Comparison of ENCODE assay signal across 15 cellular contexts in the genomic region with DNA sequence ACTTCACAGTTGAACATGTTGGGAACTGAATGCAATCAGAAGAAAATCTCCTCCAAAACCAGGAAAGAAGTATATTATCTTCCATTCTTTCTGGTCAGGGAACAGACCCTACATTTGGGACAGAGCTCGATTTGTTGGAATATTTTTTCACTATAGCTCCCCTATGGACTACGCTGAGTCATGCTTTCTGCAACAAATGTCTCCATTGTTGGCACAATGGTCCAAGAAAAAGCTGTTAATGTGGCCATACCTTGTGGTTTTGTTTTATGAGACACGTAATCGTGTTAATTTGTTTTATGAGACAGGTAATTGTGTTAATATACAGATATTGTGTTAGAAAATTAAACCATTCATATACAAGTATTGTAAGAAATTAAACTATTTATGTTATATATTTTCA.
DNase-seq lines count a peak whose midpoint lies in the region; ATAC-seq, FAIRE-seq and TF ChIP-seq lines count a peak whose summit lies in the region.
"Had no signal": no experiment of that assay in that cellular context is flagged by ENCODE, and none has a peak within 500 bp of the region (broad histone marks: within the 10 kb centered on the region; RNA-seq: fewer than 3 reads in every experiment).

No MANE protein-coding gene starts in this region.

- H3K27me3 Mint-ChIP-seq in CD8-positive, alpha-beta T cell (ENCODE audit: low read depth): no peaks in the 10 kb centered on the region
- H3K27me3 Mint-ChIP-seq: CD4-positive, alpha-beta memory T cell had no signal

- peaks cover 13% of the 10 kb centered on the region for H3K36me3 Mint-ChIP-seq in CD8-positive, alpha-beta T cell

- no peak for TF ChIP-seq POLR2A in Peyer's patch (IDR thresholded peaks at IDR 0.05)

- H3K4me1 Mint-ChIP-seq in CD8-positive, alpha-beta T cell (ENCODE audit: low read depth): peaks cover 40% of the 10 kb centered on the region

- TF ChIP-seq CTCF in kidney (IDR thresholded peaks at IDR 0.05; ENCODE audit: borderline replicate concordance, extremely low read depth, insufficient read depth) (no peak), Peyer's patch (IDR thresholded peaks at IDR 0.05) (no peak)
- no peak for TF ChIP-seq CTCF in CD8-positive, alpha-beta T cell (IDR thresholded peaks at IDR 0.05)

- ATAC-seq in CD8-positive, alpha-beta T cell: no peak
- ATAC-seq: HCT116 had no signal

- POLR2A ChIA-PET in CD8-positive, alpha-beta T cell (lab: Charles Lee): interaction anchor here (0.8 kb wide), 1 partner anchor 493 kb away, joined by 3 read pairs; no protein-coding TSS in a partner anchor

- DNase-seq in COLO829 (ENCODE audit: low spot score): peak; percentile 24
- DNase-seq in LoVo (ENCODE audit: low spot score): peak; percentile 37
- peak; percentile 44 for DNase-seq in dermis blood vessel endothelial cell
- DNase-seq in kidney: no peak
- no peak for DNase-seq in activated naive CD4-positive, alpha-beta T cell treated with Interleukin-2 at 50 U/mL for 16 hours
- no peak for DNase-seq in CD8-positive, alpha-beta T cell
- DNase-seq in Peyer's patch: no peak
- DNase-seq: BE2C; Caco-2; CD4-positive, alpha-beta memory T cell; DND-41; GDM1 had no signal

- FAIRE-seq in kidney (lab: Jason Lieb, UNC): peak; percentile 47
- FAIRE-seq: A204.1 had no signal

- H3K9me3 Mint-ChIP-seq in CD8-positive, alpha-beta T cell: peaks cover 15% of the 10 kb centered on the region

- no peaks in the 10 kb centered on the region for H3K27me3 ChIP-seq in CD8-positive, alpha-beta T cell (ENCODE audit: insufficient read depth, low read length)
- H3K27me3 ChIP-seq in Peyer's patch: no peaks in the 10 kb centered on the region
- H3K27me3 ChIP-seq: BE2C had no signal

- H3K4me1 ChIP-seq in kidney (ENCODE audit: control insufficient read depth in 1 of 2, insufficient read depth in 1 of 2, low read depth in 1 of 2, low read length in 2 of 2) (no peaks in the 10 kb centered on the region), Peyer's patch (no peaks in the 10 kb centered on the region)
- H3K4me1 ChIP-seq in CD8-positive, alpha-beta T cell (ENCODE audit: insufficient read depth, low read length): peaks cover 20% of the 10 kb centered on the region
- H3K4me1 ChIP-seq: BE2C had no signal

- H3K9me3 ChIP-seq in kidney (ENCODE audit: control insufficient read depth in 1 of 2, low read length in 2 of 2) (peaks cover 0 to 7% of the 10 kb centered on the region in 2 donors), Peyer's patch (no peaks in the 10 kb centered on the region)
- no peaks in the 10 kb centered on the region for H3K9me3 ChIP-seq in CD8-positive, alpha-beta T cell (ENCODE audit: low read length)
- H3K9me3 ChIP-seq: BE2C, Caco-2 had no signal

- no peak overlapping the region for H3K27ac Mint-ChIP-seq in CD8-positive, alpha-beta T cell

- CTCF ChIA-PET in CD8-positive, alpha-beta T cell (lab: Charles Lee): interaction anchor here (0.6 to 2.0 kb wide), 2 partner anchors 509 to 665 kb away, joined by 3 to 4 read pairs; no protein-coding TSS in a partner anchor

- H3K27ac ChIP-seq in kidney (ENCODE audit: low read depth in 2 of 2, low read length in 2 of 2) (no peak overlapping the region), Peyer's patch (no peak overlapping the region)
- no peak overlapping the region for H3K27ac ChIP-seq in CD8-positive, alpha-beta T cell (ENCODE audit: low read depth, low read length)
- H3K27ac ChIP-seq: C4-2B had no signal

- H3K9ac ChIP-seq in kidney (ENCODE audit: low read length in 2 of 2): no peak overlapping the region

- intact Hi-C loops in kidney (cut with DNase I): no loop called here
- intact Hi-C loops in CD8-positive, alpha-beta T cell (cut with DNase I, micrococcal nuclease): no loop called here

- H3K4me3 ChIP-seq in kidney (ENCODE audit: low read length in 2 of 2): no peak overlapping the region
- H3K4me3 ChIP-seq in CD8-positive, alpha-beta T cell (ENCODE audit: low read depth, low read length): no peak overlapping the region
- no peak overlapping the region for H3K4me3 ChIP-seq in Peyer's patch

- H3K4me3 Mint-ChIP-seq in CD8-positive, alpha-beta T cell: no peak overlapping the region
- H3K4me3 Mint-ChIP-seq: CD4-positive, alpha-beta memory T cell had no signal

- no peaks in the 10 kb centered on the region for H3K36me3 ChIP-seq in kidney (ENCODE audit: control insufficient read depth in 1 of 2, insufficient read depth in 2 of 2, low read length in 2 of 2)
- H3K36me3 ChIP-seq in CD8-positive, alpha-beta T cell (ENCODE audit: insufficient read depth, low read length): no peaks in the 10 kb centered on the region
- no peaks in the 10 kb centered on the region for H3K36me3 ChIP-seq in Peyer's patch
- H3K36me3 ChIP-seq: BE2C had no signal

Comparison
In these comparisons a context has a peak if more than half of its experiments do, and no peak if none do; other contexts are left out.
1. DNase-seq: peak in COLO829 (single experiment), LoVo (single experiment) and dermis blood vessel endothelial cell (single experiment); none in kidney (single experiment), activated naive CD4-positive, alpha-beta T cell treated with Interleukin-2 at 50 U/mL for 16 hours (single experiment), CD8-positive, alpha-beta T cell (0 of 7) and Peyer's patch (0 of 3).